ENCODE assay signal across 8 cellular contexts in genomic region chr14:106459971-106460730, GRCh38.
DNase-seq lines count a peak whose midpoint lies in the region; ATAC-seq and FAIRE-seq lines count a peak whose summit lies in the region.

No MANE protein-coding gene starts in this region.

- FAIRE-seq in GM18507 (lab: Jason Lieb, UNC) = no peak

- ATAC-seq in GM19324 (IDR thresholded peaks at IDR 0.05; ENCODE audit: low FRiP score, unreplicated experiment) = no peak

- DNase-seq in GM18507 (ENCODE audit: extremely low spot score, insufficient read length, low read depth) (peak; percentile 8), OCI-M1 (lab: John Stamatoyannopoulos, UW) (peak; percentile 0), Ammon's horn (ENCODE audit: low spot score) (no peak), cerebellum (ENCODE audit: low spot score) (no peak), NCI-H1930 (lab: John Stamatoyannopoulos, UW) (no peak)
- DNase-seq in activated T-helper 1 cell treated with anti-CD3 and anti-CD28 coated beads, Interleukin-2, amount 50 U/mL, for 16 hours (ENCODE audit: low read depth in 1 of 2, low spot score in 1 of 2) = peak; percentile 42 to 49
- DNase-seq in stimulated activated CD4-positive, alpha-beta T cell treated with anti-CD3 and anti-CD28 coated beads, Interleukin-4, amount 100 ng/mL, for 48 hours (ENCODE audit: low read depth in 2 of 2) = peak; percentile 55 to 70

Comparison
In these comparisons a context has a peak if more than half of its experiments do, and no peak if none do; other contexts are left out.
1. DNase-seq: peak in GM18507 (single experiment), OCI-M1 (single experiment), activated T-helper 1 cell treated with anti-CD3 and anti-CD28 coated beads, Interleukin-2, amount 50 U/mL, for 16 hours (2 of 2) and stimulated activated CD4-positive, alpha-beta T cell treated with anti-CD3 and anti-CD28 coated beads, Interleukin-4, amount 100 ng/mL, for 48 hours (2 of 2); none in Ammon's horn (single experiment), cerebellum (single experiment) and NCI-H1930 (0 of 2).